ENCODE assay signal across 8 cellular contexts in genomic region chr16:15949210-15950166, GRCh38. TPM values are rescaled to one million over a fixed set of nuclear protein-coding genes. Genes with fewer than 3 reads are reported as not detected.
DNase-seq lines count a peak whose midpoint lies in the region; ATAC-seq and TF ChIP-seq lines count a peak whose summit lies in the region.

TSS of gene ABCC1 (plus strand) at chr16:15949616. CDS start at chr16:15949752, 136 bp downstream.

- peaks cover 15% of the 10 kb centered on the region for H3K4me1 Mint-ChIP-seq in endodermal cell

- H3K9me3 ChIP-seq in endodermal cell (ENCODE audit: control insufficient read depth, low read length) (no peaks in the 10 kb centered on the region), mucosa of descending colon (no peaks in the 10 kb centered on the region)

- DNase-seq in EH (ENCODE audit: low read depth) (peak; percentile 52), NCI-H1105 treated with DMSO at 0.1 percent for 48 hours (lab: John Stamatoyannopoulos, UW) (peak; percentile 37), endodermal cell (peak; percentile 77), mucosa of descending colon (peak; percentile 46 to 70 (median 68)), OCI-M2 (lab: John Stamatoyannopoulos, UW; ENCODE audit: unreplicated experiment) (no peak)
- peak; percentile 88 for DNase-seq in activated CD8-positive, alpha-beta memory T cell treated with anti-CD3 and anti-CD28 coated beads for 24 hours
- DNase-seq in stimulated activated CD8-positive, alpha-beta memory T cell treated with anti-CD3 and anti-CD28 coated beads, Interleukin-7, amount 100 ng/mL, for 24 hours (ENCODE audit: low read depth): peak; percentile 32

- no peaks in the 10 kb centered on the region for H3K27me3 Mint-ChIP-seq in endodermal cell (ENCODE audit: insufficient read depth)

- H3K27me3 ChIP-seq in endodermal cell (ENCODE audit: control insufficient read depth, insufficient read depth, low read length, poor library complexity, severe bottlenecking): no peaks in the 10 kb centered on the region

- H3K4me3 Mint-ChIP-seq in endodermal cell: peak within 1 kb of the TSS; percentile 85

- peak within 1 kb of the TSS; percentile 88 for H3K27ac Mint-ChIP-seq in endodermal cell

- peak within 1 kb of the TSS; percentile 62 for H3K9ac ChIP-seq in endodermal cell (ENCODE audit: extremely low read depth, low read length, poor library complexity, severe bottlenecking)

- intact Hi-C loops in mucosa of descending colon (cut with DNase I, micrococcal nuclease): loop anchor here in 1 of 2 donors (10.0 kb wide), 1 partner anchor 55 kb away; no protein-coding TSS in a partner anchor

- 0 to 2% methylated on average over 19 to 112 of the region's 112 CpGs for WGBS in endodermal cell (ENCODE audit: insufficient coverage in 1 of 2, insufficient read length in 1 of 2), 2 experiments

- no peaks in the 10 kb centered on the region for H3K36me3 Mint-ChIP-seq in endodermal cell (ENCODE audit: low read depth)

- no peaks in the 10 kb centered on the region for H3K9me3 Mint-ChIP-seq in endodermal cell

- H3K36me3 ChIP-seq in endodermal cell (ENCODE audit: control insufficient read depth, insufficient read depth, low read length) (no peaks in the 10 kb centered on the region), mucosa of descending colon (ENCODE audit: low read depth) (no peaks in the 10 kb centered on the region)

- peak; percentile 65 for ATAC-seq in GM21825 (IDR thresholded peaks at IDR 0.05; ENCODE audit: unreplicated experiment)
- ATAC-seq in mucosa of descending colon: peak; percentile 71

- H3K4me1 ChIP-seq in endodermal cell (ENCODE audit: control insufficient read depth, insufficient read depth, low read length): no peaks in the 10 kb centered on the region
- peaks cover 35% of the 10 kb centered on the region for H3K4me1 ChIP-seq in mucosa of descending colon (ENCODE audit: low read depth)

- peak within 1 kb of the TSS; percentile 87 for H3K4me3 ChIP-seq in endodermal cell (ENCODE audit: low read length)
- peak within 1 kb of the TSS; percentile 72 for H3K4me3 ChIP-seq in mucosa of descending colon

- H3K27ac ChIP-seq in endodermal cell (ENCODE audit: low read depth, low read length): no peak within 1 kb of the TSS

- peak; percentile 48 for TF ChIP-seq CTCF in endodermal cell (conservative IDR thresholded peaks at IDR 0.05)
- TF ChIP-seq CTCF in mucosa of descending colon (IDR thresholded peaks at IDR 0.05): no peak

RNA-seq across cellular contexts. Expression of gene ABCC1, which starts in this region (rescaled TPM):
- 10 to 100 TPM; 47.1 to 51.2 TPM for total RNA-seq in endodermal cell
- polyA plus RNA-seq in endodermal cell (2013, experiment 1 of 2): 32.4 TPM
- polyA plus RNA-seq in endodermal cell (2013, experiment 2 of 2): 31.2 TPM
- 10 to 100 TPM; 13.8 to 40.0 (median 25.5) TPM for total RNA-seq in mucosa of descending colon
